ENCODE assay signal across 19 cellular contexts in the genomic region with DNA sequence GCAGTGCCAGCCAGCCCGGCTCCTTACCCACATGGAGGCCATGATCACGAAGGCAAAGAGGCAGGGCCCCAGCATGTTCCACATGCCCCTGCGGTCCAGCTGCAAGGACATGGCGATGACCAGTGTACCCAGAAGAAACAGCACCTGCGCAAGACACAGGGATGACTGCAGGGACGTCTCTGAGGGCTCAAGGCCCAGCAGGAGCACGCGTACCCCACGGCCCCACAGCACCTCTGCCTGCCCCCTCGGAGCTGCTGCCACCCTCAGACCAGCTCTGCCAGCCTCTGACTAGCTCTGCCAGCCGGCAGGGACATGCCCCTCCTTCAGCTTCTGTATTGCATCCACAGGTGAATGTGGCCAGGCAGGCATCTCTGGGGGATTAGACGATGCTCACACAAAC.
"Had no signal": no experiment of that assay in that cellular context is flagged by ENCODE, and none has a peak within 500 bp of the region (broad histone marks: within the 10 kb centered on the region; RNA-seq: fewer than 3 reads in every experiment).

No MANE protein-coding gene starts in this region.

- H3K27me3 ChIP-seq: esophagus muscularis mucosa, gastrocnemius medialis, right lobe of liver, stomach, transverse colon had no signal

- H3K27ac ChIP-seq: epithelial cell of prostate, esophagus muscularis mucosa, gastrocnemius medialis, left ventricle myocardium inferior, psoas muscle, right lobe of liver, thoracic aorta, transverse colon had no signal

- DNase-seq: cortex of kidney; effector memory CD4-positive, alpha-beta T cell; gastrocnemius medialis; left cardiac atrium; left ventricle myocardium inferior; mesenchymal stem cell; midbrain; psoas muscle; retina; right lobe of liver; stimulated activated CD4-positive, alpha-beta T cell treated with anti-CD3 and anti-CD28 coated beads, Interleukin-2, amount 100 ng/mL, for 24 hours; stimulated activated naive CD4-positive, alpha-beta T cell; stomach; substantia nigra; transverse colon had no signal

- H3K9me3 ChIP-seq: esophagus muscularis mucosa, gastrocnemius medialis, left ventricle myocardium inferior, psoas muscle, right lobe of liver, stomach, thoracic aorta, transverse colon had no signal

- H3K4me3 ChIP-seq: esophagus muscularis mucosa, gastrocnemius medialis, left ventricle myocardium inferior, lung, psoas muscle, right lobe of liver, stomach, thoracic aorta, transverse colon had no signal
